Comparison of ENCODE assay signal across 11 cellular contexts in the genomic region with DNA sequence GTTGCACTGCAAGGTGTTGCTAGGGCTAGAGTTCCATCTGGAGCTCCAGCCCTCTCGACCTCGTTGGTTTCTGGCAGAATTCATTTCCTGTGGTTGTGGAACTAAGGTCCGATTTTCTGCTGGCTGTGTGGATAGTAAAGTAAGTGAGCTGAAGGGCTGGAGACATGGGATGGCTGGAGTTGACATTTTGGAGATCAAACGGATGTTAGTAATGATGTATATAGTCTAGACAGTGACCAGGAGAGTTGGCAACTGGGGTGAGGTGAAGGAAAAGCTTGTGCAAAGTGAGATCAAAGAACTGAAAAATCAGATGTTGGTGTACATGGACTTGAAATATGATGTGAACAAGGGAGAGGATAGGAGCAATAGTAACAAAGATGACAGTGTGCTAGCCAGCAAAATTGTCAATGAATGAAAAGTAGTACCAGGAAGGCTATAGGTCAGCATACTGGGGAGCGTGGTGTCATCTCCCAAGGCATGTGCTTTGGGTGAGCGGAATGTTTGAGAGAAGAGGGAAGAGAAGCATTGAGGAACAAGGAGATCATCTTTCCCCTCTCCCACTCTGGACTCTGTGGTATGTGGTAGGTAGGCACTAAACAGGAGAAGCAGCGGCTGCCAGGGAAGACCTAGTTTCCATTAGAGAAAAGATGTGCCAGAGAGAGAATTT. TPM values are rescaled to one million over a fixed set of nuclear protein-coding genes. Genes with fewer than 3 reads are reported as not detected.
DNase-seq lines count a peak whose midpoint lies in the region; ATAC-seq and TF ChIP-seq lines count a peak whose summit lies in the region.
"Had no signal": no experiment of that assay in that cellular context is flagged by ENCODE, and none has a peak within 500 bp of the region (broad histone marks: within the 10 kb centered on the region; RNA-seq: fewer than 3 reads in every experiment).

No MANE protein-coding gene starts in this region.

- TF ChIP-seq CTCF in dorsolateral prefrontal cortex (IDR thresholded peaks at IDR 0.05 in 54 of 56, conservative IDR thresholded peaks at IDR 0.05 in 2 of 56; ENCODE audit: low read depth in 1 of 56, partially characterized antibody in 56 of 56) = no peak
- TF ChIP-seq CTCF in GM10248 (IDR thresholded peaks at IDR 0.05; ENCODE audit: control extremely low read depth, extremely low read depth, low read depth, missing control alignments) = no peak

- intact Hi-C loops in dorsolateral prefrontal cortex (cut with DNase I) = no loop called here

- DNase-seq in medulla oblongata (ENCODE audit: extremely low spot score) (peak; percentile 33), dorsolateral prefrontal cortex (no peak), substantia nigra (lab: John Stamatoyannopoulos, UW) (no peak), NCI-H1105 (lab: John Stamatoyannopoulos, UW) (no peak), GM10248 (ENCODE audit: extremely low spot score) (no peak)
- DNase-seq: activated CD8-positive, alpha-beta memory T cell treated with anti-CD3 and anti-CD28 coated beads, Interleukin-2, amount 50 U/mL, for 48 hours; nucleus accumbens had no signal

- H3K27ac ChIP-seq in dorsolateral prefrontal cortex (no peak overlapping the region), substantia nigra (ENCODE audit: low read depth, low read length, poor library complexity, severe bottlenecking) (no peak overlapping the region)
- H3K27ac ChIP-seq: hepatocyte had no signal

- CTCF ChIA-PET in GM10248 (lab: Yijun Ruan, JAX) = interaction anchor here (0.8 to 3.6 kb wide), 6 partner anchors 8 to 342 kb away, joined by 3 to 14 read pairs (median 4); partner anchors contain the start of gene CRYBG1

- POLR2A ChIA-PET in GM10248 (lab: Yijun Ruan, JAX) = no interaction called here

- no peak overlapping the region for H3K4me3 ChIP-seq in dorsolateral prefrontal cortex
- H3K4me3 ChIP-seq: hepatocyte had no signal

- ATAC-seq in GM18519 (IDR thresholded peaks at IDR 0.05; ENCODE audit: low FRiP score, unreplicated experiment) = peak; percentile 8
- ATAC-seq in GM21526 (IDR thresholded peaks at IDR 0.05; ENCODE audit: low FRiP score, unreplicated experiment) = peak; percentile 21
- ATAC-seq in HG03280 (IDR thresholded peaks at IDR 0.05; ENCODE audit: unreplicated experiment) = peak; percentile 39

- no peaks in the 10 kb centered on the region for H3K27me3 ChIP-seq in dorsolateral prefrontal cortex
- H3K27me3 ChIP-seq: hepatocyte had no signal

RNA-seq across cellular contexts. Expression of gene QRSL1, which starts 7.8 kb away (rescaled TPM):
- total RNA-seq in dorsolateral prefrontal cortex = 10 to 100 TPM in 113 of 120 experiments, 1 to 10 TPM in 7; 8.7 to 23.5 (median 12.6) TPM

RNA-seq across cellular contexts. Expression of gene RTN4IP1, which starts 7.9 kb away (rescaled TPM):
- total RNA-seq in dorsolateral prefrontal cortex = 10 to 100 TPM in 85 of 120 experiments, 1 to 10 TPM in 35; 4.8 to 17.5 (median 11.7) TPM
